13 cellular contexts compared by ENCODE assay signal in the genomic region with DNA sequence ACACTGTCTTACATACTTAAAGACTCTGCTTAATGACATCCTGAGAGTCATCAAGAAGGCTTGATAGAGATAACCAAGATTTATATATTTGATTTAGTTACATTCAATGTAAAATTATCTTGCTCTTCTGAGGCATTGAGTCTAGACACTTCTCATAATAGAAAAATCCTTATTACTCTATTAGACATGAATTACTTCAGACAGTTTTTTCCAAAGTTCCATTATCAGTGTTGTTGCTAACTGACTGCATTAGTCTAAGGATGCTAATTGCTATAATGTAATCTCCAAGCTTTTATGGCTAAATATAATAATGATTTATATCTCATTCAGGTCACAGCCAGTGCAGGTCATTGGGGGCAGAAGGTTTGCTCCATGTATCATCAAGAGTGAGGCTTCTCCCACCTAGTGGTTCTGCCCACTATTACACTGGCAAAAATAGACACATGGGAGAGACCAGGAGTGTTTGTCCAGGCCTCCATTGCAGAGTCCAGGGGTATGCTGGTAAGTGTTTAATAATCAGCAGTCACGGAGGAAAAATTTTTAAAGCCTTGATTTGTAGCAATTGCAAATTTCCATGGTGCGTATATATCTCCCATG.
DNase-seq lines count a peak whose midpoint lies in the region; ATAC-seq and TF ChIP-seq lines count a peak whose summit lies in the region.
"Had no signal": no experiment of that assay in that cellular context is flagged by ENCODE, and none has a peak within 500 bp of the region (broad histone marks: within the 10 kb centered on the region; RNA-seq: fewer than 3 reads in every experiment).

No MANE protein-coding gene starts in this region.

- H4K91ac ChIP-seq in H9 (ENCODE audit: insufficient read length, low read depth, low read length), result no peak overlapping the region

- no peak overlapping the region for H2BK5ac ChIP-seq in H9 (ENCODE audit: insufficient read length, low read length)

- no peaks in the 10 kb centered on the region for H3K4me1 Mint-ChIP-seq in H9
- H3K4me1 Mint-ChIP-seq in activated CD4-positive, alpha-beta T cell treated with anti-CD3 and anti-CD28 coated beads, Interleukin-2, amount 10 ng/mL, durations not matched to agents 7 days and 5 days, result no peaks in the 10 kb centered on the region
- H3K4me1 Mint-ChIP-seq: stimulated activated naive CD8-positive, alpha-beta T cell treated with anti-CD3 and anti-CD28 coated beads, Interleukin-15, amount 100 ng/mL, for 72 hours had no signal

- DNase-seq in AG09319 (ENCODE audit: extremely low read depth, low read depth), result no peak
- peak; percentile 26 for DNase-seq in H9
- DNase-seq in Panc1 (ENCODE audit: low read depth, low spot score), result no peak
- peak; percentile 27 for DNase-seq in glomerular visceral epithelial cell (ENCODE audit: extremely low spot score)
- DNase-seq in sciatic nerve (ENCODE audit: low spot score), result no peak
- DNase-seq in inferior parietal cortex (ENCODE audit: extremely low spot score), result no peak
- DNase-seq in stimulated activated naive CD8-positive, alpha-beta T cell treated with anti-CD3 and anti-CD28 coated beads, Interleukin-15, Interleukin-2, amounts not matched to agents 100 U/mL and 50 U/mL, for 24 hours, result no peak
- no peak for DNase-seq in activated CD4-positive, alpha-beta T cell treated with anti-CD3 and anti-CD28 coated beads, Interleukin-2, amount 10 ng/mL, durations not matched to agents 7 days and 5 days
- DNase-seq: immature natural killer cell; stimulated activated naive CD8-positive, alpha-beta T cell treated with anti-CD3 and anti-CD28 coated beads, Interleukin-15, amount 100 ng/mL, for 72 hours had no signal

- TF ChIP-seq CTCF in AG09319 (IDR thresholded peaks at IDR 0.05; ENCODE audit: low read depth, low read length) (peak; percentile 18), H9 (conservative IDR thresholded peaks at IDR 0.05) (peak; percentile 57), Panc1 (IDR thresholded peaks at IDR 0.05) (peak; percentile 47)

- no peaks in the 10 kb centered on the region for H3K27me3 Mint-ChIP-seq in H9 (ENCODE audit: low read depth)
- no peaks in the 10 kb centered on the region for H3K27me3 Mint-ChIP-seq in activated CD4-positive, alpha-beta T cell treated with anti-CD3 and anti-CD28 coated beads, Interleukin-2, amount 10 ng/mL, durations not matched to agents 7 days and 5 days
- H3K27me3 Mint-ChIP-seq: dendritic cell treated with granulocyte-macrophage colony-stimulating factor and Interleukin-4, amounts not matched to agents 40 ng/mL and 50 ng/mL, for 4 days; stimulated activated naive CD8-positive, alpha-beta T cell treated with anti-CD3 and anti-CD28 coated beads, Interleukin-15, amount 100 ng/mL, for 72 hours had no signal

- no peak overlapping the region for H3K4me3 ChIP-seq in Panc1 (ENCODE audit: low read depth in 2 of 2, low read length in 2 of 2)
- H3K4me3 ChIP-seq: skin epidermis had no signal

- H3K9me3 ChIP-seq in H9 (ENCODE audit: control insufficient read depth, low read depth, low read length) (no peaks in the 10 kb centered on the region), Panc1 (ENCODE audit: control insufficient read depth, insufficient read depth, low read depth, low read length) (no peaks in the 10 kb centered on the region)

- H3K4me3 Mint-ChIP-seq in H9, result no peak overlapping the region
- no peak overlapping the region for H3K4me3 Mint-ChIP-seq in activated CD4-positive, alpha-beta T cell treated with anti-CD3 and anti-CD28 coated beads, Interleukin-2, amount 10 ng/mL, durations not matched to agents 7 days and 5 days
- H3K4me3 Mint-ChIP-seq: dendritic cell treated with granulocyte-macrophage colony-stimulating factor and Interleukin-4, amounts not matched to agents 40 ng/mL and 50 ng/mL, for 4 days; immature natural killer cell; stimulated activated naive CD8-positive, alpha-beta T cell treated with anti-CD3 and anti-CD28 coated beads, Interleukin-15, amount 100 ng/mL, for 72 hours had no signal

- H3K79me1 ChIP-seq in H9 (ENCODE audit: insufficient read depth, low read depth, low read length, poor library complexity, severe bottlenecking), result no peaks in the 10 kb centered on the region

- no peaks in the 10 kb centered on the region for H3K36me3 ChIP-seq in Panc1 (ENCODE audit: control insufficient read depth, insufficient read depth, low read length)

- H2BK20ac ChIP-seq in H9 (ENCODE audit: low read depth, low read length, poor library complexity, severe bottlenecking), result no peak overlapping the region

- H3K9me3 Mint-ChIP-seq in H9, result no peaks in the 10 kb centered on the region
- H3K9me3 Mint-ChIP-seq in activated CD4-positive, alpha-beta T cell treated with anti-CD3 and anti-CD28 coated beads, Interleukin-2, amount 10 ng/mL, durations not matched to agents 7 days and 5 days, result no peaks in the 10 kb centered on the region
- H3K9me3 Mint-ChIP-seq: dendritic cell treated with granulocyte-macrophage colony-stimulating factor and Interleukin-4, amounts not matched to agents 40 ng/mL and 50 ng/mL, for 4 days; immature natural killer cell; stimulated activated naive CD8-positive, alpha-beta T cell treated with anti-CD3 and anti-CD28 coated beads, Interleukin-15, amount 100 ng/mL, for 72 hours had no signal

- no peak overlapping the region for H3K4me2 ChIP-seq in H9 (ENCODE audit: insufficient read depth, insufficient read length, low read length)

- no peaks in the 10 kb centered on the region for H3K79me2 ChIP-seq in H9 (ENCODE audit: insufficient read depth, low read length)

- H3K4ac ChIP-seq in H9 (ENCODE audit: low read depth, low read length), result no peak overlapping the region

- in situ Hi-C loops in Panc1 (cut with HindIII; ENCODE audit: low pct_unique_long_range_greater_than_20kb, low sequenced_read_pairs), result no loop called here

- no peaks in the 10 kb centered on the region for H4K20me1 ChIP-seq in H9 (ENCODE audit: control insufficient read depth, insufficient read depth, insufficient read length)

- H2BK12ac ChIP-seq in H9 (ENCODE audit: insufficient read length, low read depth, low read length), result no peak overlapping the region

- peak; percentile 73 for ATAC-seq in Panc1
- no peak for ATAC-seq in sciatic nerve
- ATAC-seq in stimulated activated naive CD8-positive, alpha-beta T cell treated with anti-CD3 and anti-CD28 coated beads, Interleukin-15, Interleukin-2, amounts not matched to agents 100 U/mL and 50 U/mL, for 24 hours, result no peak
- ATAC-seq: Right ventricle myocardium inferior; stimulated activated naive CD8-positive, alpha-beta T cell treated with anti-CD3 and anti-CD28 coated beads, Interleukin-15, amount 100 ng/mL, for 72 hours had no signal

- CTCF ChIA-PET in Panc1 (lab: Charles Lee), result interaction anchor here (0.7 kb wide), 1 partner anchor 20 kb away, joined by 4 read pairs; no protein-coding TSS in a partner anchor
- CTCF ChIA-PET in activated CD4-positive, alpha-beta T cell treated with anti-CD3 and anti-CD28 coated beads, Interleukin-2, amount 10 ng/mL, durations not matched to agents 7 days and 5 days (lab: Charles Lee), result no interaction called here

- H4K5ac ChIP-seq in H9 (ENCODE audit: insufficient read length, low read depth, low read length), result no peak overlapping the region

- no TSS peak for BruUV-seq in Panc1 (replicated peaks; lab: Mats Ljungman, UMichigan)

- H2AK5ac ChIP-seq in H9 (ENCODE audit: insufficient read length, low read length), result no peak overlapping the region

- H3K23me2 ChIP-seq in H9 (ENCODE audit: insufficient read length, low read depth, low read length, poor library complexity, severe bottlenecking), result no peaks in the 10 kb centered on the region

- H3K23ac ChIP-seq in H9 (ENCODE audit: insufficient read length, low read depth, low read length), result no peak overlapping the region

- H3K27ac Mint-ChIP-seq in H9, result no peak overlapping the region
- H3K27ac Mint-ChIP-seq in activated CD4-positive, alpha-beta T cell treated with anti-CD3 and anti-CD28 coated beads, Interleukin-2, amount 10 ng/mL, durations not matched to agents 7 days and 5 days, result no peak overlapping the region
- H3K27ac Mint-ChIP-seq: dendritic cell treated with granulocyte-macrophage colony-stimulating factor and Interleukin-4, amounts not matched to agents 40 ng/mL and 50 ng/mL, for 4 days; immature natural killer cell; stimulated activated naive CD8-positive, alpha-beta T cell treated with anti-CD3 and anti-CD28 coated beads, Interleukin-15, amount 100 ng/mL, for 72 hours had no signal

- H3T11ph ChIP-seq in H9 (ENCODE audit: low read length), result no peak overlapping the region

- H3K27me3 ChIP-seq in H9 (ENCODE audit: insufficient read depth, low read length) (no peaks in the 10 kb centered on the region), Panc1 (ENCODE audit: control insufficient read depth, insufficient read depth, low read length) (no peaks in the 10 kb centered on the region)

- H2BK120ac ChIP-seq in H9 (ENCODE audit: low read depth, low read length, poor library complexity, severe bottlenecking), result no peak overlapping the region

- H2BK15ac ChIP-seq in H9 (ENCODE audit: low read depth, low read length), result no peak overlapping the region

- H2AFZ ChIP-seq in H9 (ENCODE audit: low read length), result no peak overlapping the region

- no peak overlapping the region for H3K18ac ChIP-seq in H9 (ENCODE audit: insufficient read length, low read depth, low read length)

- H3K56ac ChIP-seq in H9 (ENCODE audit: insufficient read length, low read depth, low read length), result no peak overlapping the region

- POLR2A ChIA-PET in Panc1 (lab: Charles Lee), result no interaction called here
- POLR2A ChIA-PET in activated CD4-positive, alpha-beta T cell treated with anti-CD3 and anti-CD28 coated beads, Interleukin-2, amount 10 ng/mL, durations not matched to agents 7 days and 5 days (lab: Charles Lee), result no interaction called here

- H3K4me1 ChIP-seq in H9 (ENCODE audit: insufficient read depth, low read length), result no peaks in the 10 kb centered on the region
- no peaks in the 10 kb centered on the region for H3K4me1 ChIP-seq in Panc1 (ENCODE audit: control insufficient read depth, insufficient read depth, low read length)

- no peak overlapping the region for H3K9ac ChIP-seq in H9 (ENCODE audit: extremely low read depth, insufficient read length, low read length)

- no peaks in the 10 kb centered on the region for H3K36me3 Mint-ChIP-seq in H9 (ENCODE audit: insufficient read depth in 1 of 3, low read depth in 3 of 3)
- H3K36me3 Mint-ChIP-seq in activated CD4-positive, alpha-beta T cell treated with anti-CD3 and anti-CD28 coated beads, Interleukin-2, amount 10 ng/mL, durations not matched to agents 7 days and 5 days (ENCODE audit: low read depth), result no peaks in the 10 kb centered on the region
- H3K36me3 Mint-ChIP-seq: immature natural killer cell had no signal

- H3K27ac ChIP-seq in H9 (ENCODE audit: insufficient read length, low read depth, low read length) (no peak overlapping the region), Panc1 (ENCODE audit: low read length) (no peak overlapping the region)
- H3K27ac ChIP-seq: skin epidermis had no signal

- H4K8ac ChIP-seq in H9 (replicated peaks; ENCODE audit: insufficient read length, low read depth, low read length), result no peak overlapping the region

- H3K14ac ChIP-seq in H9 (ENCODE audit: insufficient read depth, low read length), result no peak overlapping the region

- no CpG with 5 or more reads among the region's 2 CpGs for WGBS in H9 (ENCODE audit: extremely low coverage, insufficient read length, low lambda C conversion rate)

- intact Hi-C loops in Panc1 (cut with micrococcal nuclease; ENCODE audit: unreplicated experiment), result no loop called here
- intact Hi-C loops in sciatic nerve (cut with DNase I), result no loop called here

Comparison
In these comparisons a context has a peak if more than half of its experiments do, and no peak if none do; other contexts are left out.
1. DNase-seq: peak in H9 (single experiment) and glomerular visceral epithelial cell (single experiment); none in AG09319 (single experiment), Panc1 (single experiment), sciatic nerve (single experiment), inferior parietal cortex (single experiment), stimulated activated naive CD8-positive, alpha-beta T cell treated with anti-CD3 and anti-CD28 coated beads, Interleukin-15, Interleukin-2, amounts not matched to agents 100 U/mL and 50 U/mL, for 24 hours (single experiment) and activated CD4-positive, alpha-beta T cell treated with anti-CD3 and anti-CD28 coated beads, Interleukin-2, amount 10 ng/mL, durations not matched to agents 7 days and 5 days (single experiment).
2. Peak in every context shown above with its lines, with median percentiles within 50 percentile points of each other: CTCF ChIP-seq.